In the genomic region with DNA sequence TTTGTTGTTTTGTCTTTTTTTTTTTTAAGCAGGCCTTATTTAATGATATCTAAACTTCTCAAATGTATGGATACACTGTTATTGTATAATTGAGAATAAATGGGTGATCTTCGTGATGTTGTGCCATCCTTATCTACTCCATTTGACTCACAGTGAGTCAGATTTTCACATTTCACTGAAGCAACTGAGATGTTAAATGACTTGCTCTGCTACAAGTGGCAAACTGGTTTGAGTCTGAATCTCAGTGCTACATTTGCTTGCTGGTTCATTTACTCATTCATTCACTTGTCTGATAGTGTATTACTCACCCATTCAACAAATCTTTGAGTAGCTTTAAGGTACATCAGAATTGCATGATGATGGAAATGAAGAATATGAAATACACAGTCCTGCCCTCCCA, we compare ENCODE assay signal across 14 cellular contexts. TPM values are rescaled to one million over a fixed set of nuclear protein-coding genes. Genes with fewer than 3 reads are reported as not detected.
DNase-seq lines count a peak whose midpoint lies in the region; ATAC-seq, FAIRE-seq and TF ChIP-seq lines count a peak whose summit lies in the region.
"Had no signal": no experiment of that assay in that cellular context is flagged by ENCODE, and none has a peak within 500 bp of the region (broad histone marks: within the 10 kb centered on the region; RNA-seq: fewer than 3 reads in every experiment).

No MANE protein-coding gene starts in this region.

- H3K4me1 Mint-ChIP-seq in MCF 10A (ENCODE audit: insufficient read depth, unreplicated experiment): peaks cover 16% of the 10 kb centered on the region
- H3K4me1 Mint-ChIP-seq in stimulated activated effector memory CD8-positive, alpha-beta T cell treated with anti-CD3 and anti-CD28 coated beads, Interleukin-12 subunit alpha, Interleukin-12 subunit beta, amount 100 ng/mL, for 72 hours: peaks cover 27% of the 10 kb centered on the region

- no peak overlapping the region for H3K27ac Mint-ChIP-seq in MCF 10A (ENCODE audit: low read depth, unreplicated experiment)
- peak overlapping the region; percentile 95 for H3K27ac Mint-ChIP-seq in stimulated activated effector memory CD8-positive, alpha-beta T cell treated with anti-CD3 and anti-CD28 coated beads, Interleukin-12 subunit alpha, Interleukin-12 subunit beta, amount 100 ng/mL, for 72 hours

- H3K4me1 ChIP-seq in breast epithelium: peaks cover 0 to 21% of the 10 kb centered on the region in 2 donors

- intact Hi-C loops in MCF 10A (cut with micrococcal nuclease) (no loop called here), breast epithelium (cut with DNase I; ENCODE audit: low total_unique reads) (no loop called here), sciatic nerve (cut with DNase I) (no loop called here)

- peak overlapping the region; percentile 85 for H3K4me3 Mint-ChIP-seq in MCF 10A (ENCODE audit: unreplicated experiment)
- peak overlapping the region; percentile 65 for H3K4me3 Mint-ChIP-seq in stimulated activated effector memory CD8-positive, alpha-beta T cell treated with anti-CD3 and anti-CD28 coated beads, Interleukin-12 subunit alpha, Interleukin-12 subunit beta, amount 100 ng/mL, for 72 hours

- POLR2A ChIA-PET in MCF 10A (lab: Yijun Ruan, JAX): interaction anchor here (0.7 to 1.8 kb wide), 8 partner anchors 19 to 609 kb away, joined by 3 to 6 read pairs (median 4); a partner anchor contains a TSS

- peaks cover 34% of the 10 kb centered on the region for H3K36me3 Mint-ChIP-seq in MCF 10A (ENCODE audit: insufficient read depth, unreplicated experiment)
- H3K36me3 Mint-ChIP-seq in stimulated activated effector memory CD8-positive, alpha-beta T cell treated with anti-CD3 and anti-CD28 coated beads, Interleukin-12 subunit alpha, Interleukin-12 subunit beta, amount 100 ng/mL, for 72 hours: peaks cover 78% of the 10 kb centered on the region

- no TSS peak for BruUV-seq in MCF 10A (replicated peaks; lab: Mats Ljungman, UMichigan)

- TF ChIP-seq CTCF in MCF 10A (IDR thresholded peaks at IDR 0.05; ENCODE audit: unreplicated experiment) (no peak), breast epithelium (IDR thresholded peaks at IDR 0.05) (no peak), epithelial cell of esophagus (IDR thresholded peaks at IDR 0.05; ENCODE audit: insufficient read depth, low read depth, low read length, missing control alignments) (no peak)

- H3K36me3 ChIP-seq in breast epithelium: no peaks in the 10 kb centered on the region

- TF ChIP-seq POLR2A in breast epithelium (IDR thresholded peaks at IDR 0.05): no peak

- H3K4me3 ChIP-seq in breast epithelium (no peak overlapping the region), epithelial cell of esophagus (ENCODE audit: low read length) (no peak overlapping the region)

- peak; percentile 62 for FAIRE-seq in RCC 7860 (lab: Jason Lieb, UNC)

- peak; percentile 38 for DNase-seq in MCF 10A (ENCODE audit: unreplicated experiment)
- no peak for DNase-seq in breast epithelium (ENCODE audit: low spot score in 2 of 2)
- DNase-seq in RCC 7860 (ENCODE audit: low spot score): peak; percentile 46
- DNase-seq in epithelial cell of esophagus (ENCODE audit: low read depth): peak; percentile 92
- no peak for DNase-seq in stimulated activated effector memory CD8-positive, alpha-beta T cell treated with anti-CD3 and anti-CD28 coated beads, Interleukin-12 subunit alpha, Interleukin-12 subunit beta, amount 100 ng/mL, for 72 hours (ENCODE audit: low spot score in 2 of 2)
- DNase-seq in sciatic nerve (ENCODE audit: low spot score): no peak
- DNase-seq in NOMO-1 treated with DMSO at 0.1 percent for 48 hours (lab: John Stamatoyannopoulos, UW; ENCODE audit: unreplicated experiment): no peak
- DNase-seq: Caco-2; hypothalamus; naive thymus-derived CD8-positive, alpha-beta T cell; NCI-H2171 treated with DMSO at 0.1 percent for 48 hours; T-helper 9 cell had no signal

- H3K9me3 ChIP-seq in breast epithelium: no peaks in the 10 kb centered on the region
- H3K9me3 ChIP-seq: Caco-2, HAP-1 had no signal

- CTCF ChIA-PET in MCF 10A (lab: Yijun Ruan, JAX): interaction anchor here (0.7 kb wide), 1 partner anchor 71 kb away, joined by 4 read pairs; no protein-coding TSS in a partner anchor

- H3K27ac ChIP-seq in breast epithelium: no peak overlapping the region

- H3K27me3 ChIP-seq in breast epithelium: no peaks in the 10 kb centered on the region

- peak; percentile 92 for ATAC-seq in stimulated activated effector memory CD8-positive, alpha-beta T cell treated with anti-CD3 and anti-CD28 coated beads, Interleukin-12 subunit alpha, Interleukin-12 subunit beta, amount 100 ng/mL, for 72 hours
- ATAC-seq in sciatic nerve: no peak
- no peak for ATAC-seq in GM21390 (IDR thresholded peaks at IDR 0.05; ENCODE audit: unreplicated experiment)
- ATAC-seq: naive thymus-derived CD8-positive, alpha-beta T cell had no signal

- no peaks in the 10 kb centered on the region for H3K9me3 Mint-ChIP-seq in MCF 10A (ENCODE audit: unreplicated experiment)
- no peaks in the 10 kb centered on the region for H3K9me3 Mint-ChIP-seq in stimulated activated effector memory CD8-positive, alpha-beta T cell treated with anti-CD3 and anti-CD28 coated beads, Interleukin-12 subunit alpha, Interleukin-12 subunit beta, amount 100 ng/mL, for 72 hours

- H3K27me3 Mint-ChIP-seq in MCF 10A (ENCODE audit: insufficient read depth, unreplicated experiment): no peaks in the 10 kb centered on the region

RNA-seq across cellular contexts. Expression of a gene that starts 2.6 kb away (rescaled TPM):
- total RNA-seq in MCF 10A (2022) (19.6 and 26.2 TPM in 2 replicates), breast epithelium (10 to 100 TPM; 22.3 to 29.6 (median 22.4) TPM), sciatic nerve (19.3 TPM)

RNA-seq across cellular contexts. Expression of a gene that starts 2.8 kb away (rescaled TPM):
- total RNA-seq in MCF 10A (2022) (52.8 and 102 TPM in 2 replicates), breast epithelium (10 to 100 TPM; 37.4 to 70.6 (median 58.4) TPM), sciatic nerve (26.7 TPM)

RNA-seq across cellular contexts. Expression of a gene that starts 34.4 kb away (rescaled TPM):
- total RNA-seq in MCF 10A (2022): not detected in 2 replicates
- not detected for total RNA-seq in breast epithelium
- total RNA-seq in sciatic nerve: not detected
- total RNA-seq: naive thymus-derived CD8-positive, alpha-beta T cell had no signal

Comparison
In these comparisons a context has a peak if more than half of its experiments do, and no peak if none do; other contexts are left out.
1. DNase-seq: peak in MCF 10A (single experiment), RCC 7860 (single experiment) and epithelial cell of esophagus (single experiment); none in breast epithelium (0 of 2), stimulated activated effector memory CD8-positive, alpha-beta T cell treated with anti-CD3 and anti-CD28 coated beads, Interleukin-12 subunit alpha, Interleukin-12 subunit beta, amount 100 ng/mL, for 72 hours (0 of 2), sciatic nerve (single experiment) and NOMO-1 treated with DMSO at 0.1 percent for 48 hours (single experiment).